ENCODE assay signal across 12 cellular contexts in genomic region chr20:33076662-33077398, GRCh38. TPM values are rescaled to one million over a fixed set of nuclear protein-coding genes. Genes with fewer than 3 reads are reported as not detected.
DNase-seq lines count a peak whose midpoint lies in the region; ATAC-seq, FAIRE-seq and TF ChIP-seq lines count a peak whose summit lies in the region.
"Had no signal": no experiment of that assay in that cellular context is flagged by ENCODE, and none has a peak within 500 bp of the region (broad histone marks: within the 10 kb centered on the region; RNA-seq: fewer than 3 reads in every experiment).

No MANE protein-coding gene starts in this region.

- no peaks in the 10 kb centered on the region for H4K20me1 ChIP-seq in OCI-LY1 (ENCODE audit: insufficient read depth, low read length)

- H3K27me3 Mint-ChIP-seq in endothelial cell (ENCODE audit: unreplicated experiment), result peaks cover 2% of the 10 kb centered on the region

- no peak overlapping the region for H3K4me3 Mint-ChIP-seq in endothelial cell (ENCODE audit: unreplicated experiment)

- H3K4me1 Mint-ChIP-seq in endothelial cell (ENCODE audit: unreplicated experiment), result peaks cover 5% of the 10 kb centered on the region

- H3K4me1 ChIP-seq in cardiac muscle cell (ENCODE audit: low read depth) (no peaks in the 10 kb centered on the region), right atrium auricular region (no peaks in the 10 kb centered on the region), OCI-LY1 (ENCODE audit: insufficient read depth, low read length, severe bottlenecking) (no peaks in the 10 kb centered on the region)
- H3K4me1 ChIP-seq: transverse colon had no signal

- TF ChIP-seq CTCF in cardiac muscle cell (IDR thresholded peaks at IDR 0.05; ENCODE audit: low read depth, low read length) (peak; percentile 49), right atrium auricular region (IDR thresholded peaks at IDR 0.05) (peak in 1 of 2 donors; percentile 44), OCI-LY1 (IDR thresholded peaks at IDR 0.05; ENCODE audit: low read length) (peak; percentile 61), endothelial cell (IDR thresholded peaks at IDR 0.05; ENCODE audit: unreplicated experiment) (peak; percentile 20)

- H3K9ac ChIP-seq in OCI-LY1 (ENCODE audit: low read length), result no peak overlapping the region

- no peak overlapping the region for H3K27ac Mint-ChIP-seq in endothelial cell (ENCODE audit: unreplicated experiment)

- H3K4me3 ChIP-seq in cardiac muscle cell (no peak overlapping the region), right atrium auricular region (no peak overlapping the region), OCI-LY1 (ENCODE audit: low read depth, low read length, poor library complexity, severe bottlenecking) (no peak overlapping the region)
- H3K4me3 ChIP-seq: transverse colon had no signal

- no peak overlapping the region for H3K4me2 ChIP-seq in OCI-LY1 (ENCODE audit: low read length)

- peaks cover 3% of the 10 kb centered on the region for H3K27me3 ChIP-seq in cardiac muscle cell
- no peaks in the 10 kb centered on the region for H3K27me3 ChIP-seq in right atrium auricular region
- H3K27me3 ChIP-seq in OCI-LY1 (ENCODE audit: insufficient read depth, low read length), result peaks cover 11% of the 10 kb centered on the region
- H3K27me3 ChIP-seq: transverse colon had no signal

- H3K9me3 Mint-ChIP-seq in endothelial cell (ENCODE audit: unreplicated experiment), result no peaks in the 10 kb centered on the region

- H3K27ac ChIP-seq in cardiac muscle cell (no peak overlapping the region), right atrium auricular region (no peak overlapping the region), OCI-LY1 (ENCODE audit: low read depth, low read length, poor library complexity, severe bottlenecking) (no peak overlapping the region)
- H3K27ac ChIP-seq: transverse colon had no signal

- H3K9me3 ChIP-seq in cardiac muscle cell (ENCODE audit: low read depth), result no peaks in the 10 kb centered on the region
- no peaks in the 10 kb centered on the region for H3K9me3 ChIP-seq in right atrium auricular region
- H3K9me3 ChIP-seq in OCI-LY1 (ENCODE audit: low read length), result no peaks in the 10 kb centered on the region
- H3K9me3 ChIP-seq: transverse colon had no signal

- DNase-seq in cardiac muscle cell (ENCODE audit: low read depth in 1 of 2, low spot score in 1 of 2) (no peak), right atrium auricular region (ENCODE audit: low spot score) (no peak), endothelial cell (ENCODE audit: low spot score) (peak; percentile 28), urothelium cell line (ENCODE audit: low spot score) (peak; percentile 78), NCI-H1092 treated with DMSO at 0.1 percent for 48 hours (lab: John Stamatoyannopoulos, UW) (no peak), NCI-H2107 (lab: John Stamatoyannopoulos, UW) (no peak)
- DNase-seq: DMS153, NCI-H1436, transverse colon had no signal

- ATAC-seq in HG02759 (IDR thresholded peaks at IDR 0.05; ENCODE audit: unreplicated experiment), result no peak

- FAIRE-seq in urothelium cell line (lab: Jason Lieb, UNC), result peak; percentile 81

- no peaks in the 10 kb centered on the region for H3K36me3 Mint-ChIP-seq in endothelial cell (ENCODE audit: low read depth, unreplicated experiment)

- no peaks in the 10 kb centered on the region for H3F3A ChIP-seq in OCI-LY1 (ENCODE audit: insufficient read depth, low read length)

- no peaks in the 10 kb centered on the region for H3K79me2 ChIP-seq in OCI-LY1 (ENCODE audit: insufficient read depth, low read length)

- H2AFZ ChIP-seq in OCI-LY1 (ENCODE audit: low read length), result no peak overlapping the region

- H3K36me3 ChIP-seq in cardiac muscle cell (no peaks in the 10 kb centered on the region), right atrium auricular region (no peaks in the 10 kb centered on the region), OCI-LY1 (ENCODE audit: insufficient read depth, low read length) (no peaks in the 10 kb centered on the region)
- H3K36me3 ChIP-seq: transverse colon had no signal

- H3K9me2 ChIP-seq in OCI-LY1 (ENCODE audit: low read depth, low read length), result no peaks in the 10 kb centered on the region

RNA-seq across cellular contexts. Expression of gene BPIFB4, which starts 2.6 kb away (rescaled TPM):
- total RNA-seq in cardiac muscle cell (not detected in 2 replicates), right atrium auricular region (not detected), endothelial cell (ENCODE audit: unreplicated experiment) (2.1 TPM)
- polyA plus RNA-seq in cardiac muscle cell, result not detected in 2 replicates
- total RNA-seq: kidney epithelial cell, transverse colon had no signal

RNA-seq across cellular contexts. Expression of gene BPIFB3, which starts 23.1 kb away (rescaled TPM):
- total RNA-seq in cardiac muscle cell (not detected in 2 replicates), right atrium auricular region (not detected), endothelial cell (ENCODE audit: unreplicated experiment) (not detected)
- not detected in 2 replicates for polyA plus RNA-seq in cardiac muscle cell
- total RNA-seq: kidney epithelial cell, transverse colon had no signal

RNA-seq across cellular contexts. Expression of gene BPIFB6, which starts 45.4 kb away (rescaled TPM):
- not detected in 2 replicates for total RNA-seq in cardiac muscle cell
- not detected in 2 replicates for polyA plus RNA-seq in cardiac muscle cell
- not detected for total RNA-seq in right atrium auricular region
- total RNA-seq in endothelial cell (ENCODE audit: unreplicated experiment), result not detected
- total RNA-seq: kidney epithelial cell, transverse colon had no signal

Comparison
In these comparisons a context has a peak if more than half of its experiments do, and no peak if none do; other contexts are left out.
1. DNase-seq: peak in endothelial cell (single experiment) and urothelium cell line (single experiment); none in cardiac muscle cell (0 of 2), right atrium auricular region (single experiment), NCI-H1092 treated with DMSO at 0.1 percent for 48 hours (single experiment) and NCI-H2107 (single experiment).